17 cellular contexts compared by ENCODE assay signal in genomic region chr12:6464531-6464930, GRCh38. TPM values are rescaled to one million over a fixed set of nuclear protein-coding genes. Genes with fewer than 3 reads are reported as not detected.
DNase-seq lines count a peak whose midpoint lies in the region; ATAC-seq and TF ChIP-seq lines count a peak whose summit lies in the region.
"Had no signal": no experiment of that assay in that cellular context is flagged by ENCODE, and none has a peak within 500 bp of the region (broad histone marks: within the 10 kb centered on the region; RNA-seq: fewer than 3 reads in every experiment).

No MANE protein-coding gene starts in this region.

- H3K4me1 ChIP-seq in CD8-positive, alpha-beta T cell (ENCODE audit: insufficient read depth, low read length) = peaks cover 88% of the 10 kb centered on the region
- peaks cover 90 to 92% of the 10 kb centered on the region in 2 experiments for H3K4me1 ChIP-seq in neutrophil (ENCODE audit: control insufficient read depth in 1 of 2, insufficient read depth in 1 of 2, low read depth in 1 of 2, low read length in 1 of 2)

- H3K4me1 Mint-ChIP-seq in CD8-positive, alpha-beta T cell (ENCODE audit: low read depth) = peaks cover 91% of the 10 kb centered on the region
- peaks cover 52 to 86% (median 68%) of the 10 kb centered on the region in 3 donors for H3K4me1 Mint-ChIP-seq in IgD-negative memory B cell
- H3K4me1 Mint-ChIP-seq in central memory CD8-positive, alpha-beta T cell = peaks cover 90% of the 10 kb centered on the region

- H3K36me3 ChIP-seq in CD8-positive, alpha-beta T cell (ENCODE audit: insufficient read depth, low read length) = peaks cover 22% of the 10 kb centered on the region
- peaks cover 54% of the 10 kb centered on the region for H3K36me3 ChIP-seq in neutrophil

- H3K27me3 ChIP-seq in CD8-positive, alpha-beta T cell (ENCODE audit: insufficient read depth, low read length) = no peaks in the 10 kb centered on the region
- no peaks in the 10 kb centered on the region for H3K27me3 ChIP-seq in neutrophil

- peak overlapping the region; percentile 84 for H3K27ac ChIP-seq in CD8-positive, alpha-beta T cell (ENCODE audit: low read depth, low read length)
- peak overlapping the region; percentile 96 for H3K27ac ChIP-seq in neutrophil

- peaks cover 74% of the 10 kb centered on the region for H3K36me3 Mint-ChIP-seq in CD8-positive, alpha-beta T cell
- peaks cover 10% of the 10 kb centered on the region for H3K36me3 Mint-ChIP-seq in IgD-negative memory B cell
- peaks cover 63% of the 10 kb centered on the region for H3K36me3 Mint-ChIP-seq in central memory CD8-positive, alpha-beta T cell (ENCODE audit: insufficient read depth)

- peak overlapping the region; percentile 6 for H3K4me3 ChIP-seq in CD8-positive, alpha-beta T cell (ENCODE audit: low read depth, low read length)
- H3K4me3 ChIP-seq in neutrophil (ENCODE audit: low read depth in 1 of 2, low read length in 1 of 2) = no peak overlapping the region
- H3K4me3 ChIP-seq: K562 had no signal

- no peaks in the 10 kb centered on the region for H3K27me3 Mint-ChIP-seq in CD8-positive, alpha-beta T cell (ENCODE audit: low read depth)
- H3K27me3 Mint-ChIP-seq in IgD-negative memory B cell = no peaks in the 10 kb centered on the region
- no peaks in the 10 kb centered on the region for H3K27me3 Mint-ChIP-seq in central memory CD8-positive, alpha-beta T cell

- peak overlapping the region; percentile 99 for H3K27ac Mint-ChIP-seq in CD8-positive, alpha-beta T cell
- peak overlapping the region; percentile 86 to 98 (median 94) for H3K27ac Mint-ChIP-seq in IgD-negative memory B cell
- peak overlapping the region; percentile 99 for H3K27ac Mint-ChIP-seq in central memory CD8-positive, alpha-beta T cell (ENCODE audit: low read depth)

- no peaks in the 10 kb centered on the region for H3K9me3 ChIP-seq in CD8-positive, alpha-beta T cell (ENCODE audit: low read length)
- no peaks in the 10 kb centered on the region for H3K9me3 ChIP-seq in neutrophil

- POLR2A ChIA-PET in CD8-positive, alpha-beta T cell (lab: Charles Lee) = interaction anchor here (0.9 to 10.4 kb wide), 9 partner anchors 8 to 130 kb away, joined by 3 to 315 read pairs (median 10); partner anchors contain the start of genes CD27, GAPDH, MRPL51 and TAPBPL

- DNase-seq in CD8-positive, alpha-beta T cell = no peak
- DNase-seq in central memory CD8-positive, alpha-beta T cell (ENCODE audit: low spot score in 2 of 2) = no peak
- DNase-seq in H4 (ENCODE audit: low spot score) = no peak
- no peak for DNase-seq in globus pallidus (ENCODE audit: low spot score)
- DNase-seq in left ventricle myocardium superior = no peak
- DNase-seq: H7; NCI-H1436 treated with DMSO at 0.1 percent for 48 hours; NCI-H345; PC-3; stimulated activated CD4-positive, alpha-beta T cell treated with anti-CD3 and anti-CD28 coated beads, Interleukin-2, amount 100 ng/mL, for 24 hours; stimulated activated CD8-positive, alpha-beta memory T cell treated with anti-CD3 and anti-CD28 coated beads, Interleukin-4, amount 100 ng/mL, for 48 hours had no signal

- CTCF ChIA-PET in CD8-positive, alpha-beta T cell (lab: Charles Lee) = interaction anchor here (0.9 to 10.6 kb wide), 28 partner anchors 8 to 142 kb away, joined by 3 to 284 read pairs (median 10); partner anchors contain the start of genes CD27, GAPDH, MRPL51 and TAPBPL

- intact Hi-C loops in CD8-positive, alpha-beta T cell (cut with DNase I, micrococcal nuclease) = loop anchor here (2.0 to 5.0 kb wide), 2 partner anchors 93 to 130 kb away; partner anchors contain the start of gene IFFO1 (in 1 of the 2)
- intact Hi-C loops in left ventricle myocardium superior (cut with micrococcal nuclease) = no loop called here

- H3K4me3 Mint-ChIP-seq in CD8-positive, alpha-beta T cell = peak overlapping the region; percentile 38
- H3K4me3 Mint-ChIP-seq in IgD-negative memory B cell = no peak overlapping the region
- H3K4me3 Mint-ChIP-seq in central memory CD8-positive, alpha-beta T cell = peak overlapping the region; percentile 78

- no peak for ATAC-seq in CD8-positive, alpha-beta T cell
- ATAC-seq in central memory CD8-positive, alpha-beta T cell (replicated peaks; ENCODE audit: extremely low read depth, poor library complexity, severe bottlenecking) = no peak
- no peak for ATAC-seq in left ventricle myocardium superior
- ATAC-seq: K562, PC-3 had no signal

- no peaks in the 10 kb centered on the region for H3K9me3 Mint-ChIP-seq in CD8-positive, alpha-beta T cell
- no peaks in the 10 kb centered on the region for H3K9me3 Mint-ChIP-seq in IgD-negative memory B cell
- H3K9me3 Mint-ChIP-seq in central memory CD8-positive, alpha-beta T cell = no peaks in the 10 kb centered on the region

- TF ChIP-seq CTCF in CD8-positive, alpha-beta T cell (IDR thresholded peaks at IDR 0.05) = no peak
- no peak for TF ChIP-seq CTCF in neutrophil (IDR thresholded peaks at IDR 0.05)

RNA-seq across cellular contexts. Expression of gene VAMP1, which starts 5.9 kb away (rescaled TPM):
- total RNA-seq in CD8-positive, alpha-beta T cell = 10 to 100 TPM; 43.9 to 50.9 TPM
- 8.1 TPM for polyA plus RNA-seq in IgD-negative memory B cell
- total RNA-seq in H4 (2014; rRNA removed; shearing (Covaris generic)) = 2.8 and 4.1 TPM in 2 replicates
- 3.6 TPM for total RNA-seq in left ventricle myocardium superior

RNA-seq across cellular contexts. Expression of gene TAPBPL, which starts 12.7 kb away (rescaled TPM):
- total RNA-seq in CD8-positive, alpha-beta T cell = 10 to 100 TPM; 11.8 to 12.2 TPM
- 125 TPM for polyA plus RNA-seq in IgD-negative memory B cell
- total RNA-seq in H4 (2014; rRNA removed; shearing (Covaris generic)) = 8.6 and 20.5 TPM in 2 replicates
- 13.1 TPM for total RNA-seq in left ventricle myocardium superior

RNA-seq across cellular contexts. Expression of gene CD27, which starts 19.8 kb away (rescaled TPM):
- total RNA-seq in CD8-positive, alpha-beta T cell = 10 to 100 TPM; 38.4 to 39.2 TPM
- polyA plus RNA-seq in IgD-negative memory B cell = 264 TPM
- not detected in 2 replicates for total RNA-seq in H4 (2014; rRNA removed; shearing (Covaris generic))
- 0.20 TPM for total RNA-seq in left ventricle myocardium superior
- total RNA-seq: cerebellum, epithelial cell of proximal tubule, H7, myocyte, PC-3 had no signal
- polyA plus RNA-seq: K562 had no signal

RNA-seq across cellular contexts. Expression of gene MRPL51, which starts 28.5 kb away (rescaled TPM):
- total RNA-seq in CD8-positive, alpha-beta T cell = 10 to 100 TPM; 17.4 to 18.4 TPM
- 165 TPM for polyA plus RNA-seq in IgD-negative memory B cell
- 286 and 368 TPM in 2 replicates for total RNA-seq in H4 (2014; rRNA removed; shearing (Covaris generic))
- total RNA-seq in left ventricle myocardium superior = 275 TPM

RNA-seq across cellular contexts. Expression of gene NCAPD2, which starts 29.4 kb away (rescaled TPM):
- total RNA-seq in CD8-positive, alpha-beta T cell = 10 to 100 TPM; 11.7 to 13.4 TPM
- 21.1 TPM for polyA plus RNA-seq in IgD-negative memory B cell
- total RNA-seq in H4 (2014; rRNA removed; shearing (Covaris generic)) = 126 and 187 TPM in 2 replicates
- total RNA-seq in left ventricle myocardium superior = 13.1 TPM

Comparison
In these comparisons a context has a peak if more than half of its experiments do, and no peak if none do; other contexts are left out.
1. H3K4me3 Mint-ChIP-seq: peak in CD8-positive, alpha-beta T cell (single experiment) and central memory CD8-positive, alpha-beta T cell (single experiment); none in IgD-negative memory B cell (0 of 4).
2. RNA of gene CD27, which starts 19.8 kb away (total RNA-seq): 38.4 to 39.2 TPM in CD8-positive, alpha-beta T cell; 0.20 TPM in left ventricle myocardium superior (single experiment) and not detected in H4; every median in the first group is over 10 times any median in the second.
3. Peak in every context shown above with its lines, with median percentiles within 50 percentile points of each other: H3K27ac Mint-ChIP-seq.